ENCODE assay signal across 2 cellular contexts in genomic region chr5:42993516-42994284, GRCh38.
TF ChIP-seq lines count a peak whose summit lies in the region.

No MANE protein-coding gene starts in this region.

TF ChIP-seq in GM12891, 5 proteins besides CTCF, POLR2A, EP300 and RAD21:
- TF ChIP-seq TAF1 (IDR thresholded peaks at IDR 0.05; ENCODE audit: low read depth, low read length) (0 out of 2 replicates have a peak, but pooled peaks have one; percentile 22), POU2F2 (IDR thresholded peaks at IDR 0.05; ENCODE audit: low read depth, low read length) (no peak), POLR2AphosphoS5 (IDR thresholded peaks at IDR 0.05; ENCODE audit: low read depth, low read length) (peak; percentile 57), SPI1 (IDR thresholded peaks at IDR 0.05; ENCODE audit: low read depth, low read length) (no peak), PAX5 (IDR thresholded peaks at IDR 0.05; ENCODE audit: insufficient read depth, low read length, severe bottlenecking) (no peak)

TF ChIP-seq in IMR-90, 13 proteins besides CTCF, POLR2A, EP300 and RAD21:
- TF ChIP-seq CHD1 (IDR thresholded peaks at IDR 0.05; ENCODE audit: low read depth, low read length): no peak
- no peak for TF ChIP-seq FOS (IDR thresholded peaks at IDR 0.05; ENCODE audit: low read depth, low read length)
- TF ChIP-seq BHLHE40 (IDR thresholded peaks at IDR 0.05; ENCODE audit: low read depth, low read length): no peak
- TF ChIP-seq NFE2L2 (IDR thresholded peaks at IDR 0.05; ENCODE audit: low read depth, low read length): no peak
- no peak for TF ChIP-seq SMC3 (IDR thresholded peaks at IDR 0.05; ENCODE audit: low read depth, low read length)
- TF ChIP-seq ELK1 (IDR thresholded peaks at IDR 0.05; ENCODE audit: borderline replicate concordance, low read depth, low read length): no peak
- TF ChIP-seq CEBPB (IDR thresholded peaks at IDR 0.05; ENCODE audit: low read depth, low read length): peak; percentile 71
- no peak for TF ChIP-seq RCOR1 (IDR thresholded peaks at IDR 0.05; ENCODE audit: insufficient replicate concordance, low read length)
